In the genomic region with DNA sequence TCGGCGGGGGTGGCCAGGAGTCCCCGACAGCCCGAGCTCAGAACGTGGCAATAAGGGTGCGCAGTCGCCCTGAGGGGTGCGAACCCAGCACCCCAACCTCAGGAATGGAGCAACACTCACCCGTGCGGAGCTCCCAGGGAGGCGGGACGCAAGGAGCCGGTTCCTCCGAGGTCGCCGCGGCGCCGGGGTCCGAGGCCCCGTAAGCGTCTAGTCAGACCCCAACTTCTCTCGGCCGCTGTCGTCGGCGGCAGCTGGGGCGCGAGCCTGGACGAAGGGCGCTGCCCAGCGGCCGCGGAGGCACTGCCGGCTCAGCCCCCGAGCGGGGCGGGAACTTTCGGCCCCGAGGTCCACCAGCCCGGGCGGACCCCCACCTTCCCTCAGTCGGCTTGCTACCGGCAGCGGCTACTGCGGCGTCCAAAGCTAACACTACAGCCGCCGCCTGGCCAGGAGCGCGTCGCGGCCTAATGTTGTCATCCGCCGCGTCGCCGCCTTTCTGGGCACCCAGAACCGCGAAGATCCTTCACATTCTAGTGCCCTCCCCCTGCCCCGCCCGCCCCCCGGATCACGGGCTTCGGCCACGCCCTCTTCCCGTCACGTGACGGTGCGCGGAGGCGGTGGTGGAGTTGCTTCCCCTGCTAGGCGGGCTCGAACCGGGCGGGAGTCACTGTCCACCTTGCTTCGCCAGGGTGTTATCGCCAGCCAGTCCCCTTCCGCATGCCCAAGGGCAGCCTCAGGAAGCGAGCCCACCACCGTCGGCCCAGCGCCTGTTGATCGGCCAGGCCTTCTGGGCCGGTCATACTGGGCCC, we compare ENCODE assay signal across 1 cellular context.
TF ChIP-seq lines count a peak whose summit lies in the region.

Gene OSBPL8, minus strand, starts transcription at position 495 of the 806 bp plus-strand sequence. CDS start 72,220 bp downstream, outside the sequence.

TF ChIP-seq in GM23338, 12 proteins besides CTCF, POLR2A, EP300 and RAD21 (continued from another document):
- TF ChIP-seq REST (IDR thresholded peaks at IDR 0.05; ENCODE audit: unreplicated experiment), result peak; percentile 15
- TF ChIP-seq, protein P1, sequence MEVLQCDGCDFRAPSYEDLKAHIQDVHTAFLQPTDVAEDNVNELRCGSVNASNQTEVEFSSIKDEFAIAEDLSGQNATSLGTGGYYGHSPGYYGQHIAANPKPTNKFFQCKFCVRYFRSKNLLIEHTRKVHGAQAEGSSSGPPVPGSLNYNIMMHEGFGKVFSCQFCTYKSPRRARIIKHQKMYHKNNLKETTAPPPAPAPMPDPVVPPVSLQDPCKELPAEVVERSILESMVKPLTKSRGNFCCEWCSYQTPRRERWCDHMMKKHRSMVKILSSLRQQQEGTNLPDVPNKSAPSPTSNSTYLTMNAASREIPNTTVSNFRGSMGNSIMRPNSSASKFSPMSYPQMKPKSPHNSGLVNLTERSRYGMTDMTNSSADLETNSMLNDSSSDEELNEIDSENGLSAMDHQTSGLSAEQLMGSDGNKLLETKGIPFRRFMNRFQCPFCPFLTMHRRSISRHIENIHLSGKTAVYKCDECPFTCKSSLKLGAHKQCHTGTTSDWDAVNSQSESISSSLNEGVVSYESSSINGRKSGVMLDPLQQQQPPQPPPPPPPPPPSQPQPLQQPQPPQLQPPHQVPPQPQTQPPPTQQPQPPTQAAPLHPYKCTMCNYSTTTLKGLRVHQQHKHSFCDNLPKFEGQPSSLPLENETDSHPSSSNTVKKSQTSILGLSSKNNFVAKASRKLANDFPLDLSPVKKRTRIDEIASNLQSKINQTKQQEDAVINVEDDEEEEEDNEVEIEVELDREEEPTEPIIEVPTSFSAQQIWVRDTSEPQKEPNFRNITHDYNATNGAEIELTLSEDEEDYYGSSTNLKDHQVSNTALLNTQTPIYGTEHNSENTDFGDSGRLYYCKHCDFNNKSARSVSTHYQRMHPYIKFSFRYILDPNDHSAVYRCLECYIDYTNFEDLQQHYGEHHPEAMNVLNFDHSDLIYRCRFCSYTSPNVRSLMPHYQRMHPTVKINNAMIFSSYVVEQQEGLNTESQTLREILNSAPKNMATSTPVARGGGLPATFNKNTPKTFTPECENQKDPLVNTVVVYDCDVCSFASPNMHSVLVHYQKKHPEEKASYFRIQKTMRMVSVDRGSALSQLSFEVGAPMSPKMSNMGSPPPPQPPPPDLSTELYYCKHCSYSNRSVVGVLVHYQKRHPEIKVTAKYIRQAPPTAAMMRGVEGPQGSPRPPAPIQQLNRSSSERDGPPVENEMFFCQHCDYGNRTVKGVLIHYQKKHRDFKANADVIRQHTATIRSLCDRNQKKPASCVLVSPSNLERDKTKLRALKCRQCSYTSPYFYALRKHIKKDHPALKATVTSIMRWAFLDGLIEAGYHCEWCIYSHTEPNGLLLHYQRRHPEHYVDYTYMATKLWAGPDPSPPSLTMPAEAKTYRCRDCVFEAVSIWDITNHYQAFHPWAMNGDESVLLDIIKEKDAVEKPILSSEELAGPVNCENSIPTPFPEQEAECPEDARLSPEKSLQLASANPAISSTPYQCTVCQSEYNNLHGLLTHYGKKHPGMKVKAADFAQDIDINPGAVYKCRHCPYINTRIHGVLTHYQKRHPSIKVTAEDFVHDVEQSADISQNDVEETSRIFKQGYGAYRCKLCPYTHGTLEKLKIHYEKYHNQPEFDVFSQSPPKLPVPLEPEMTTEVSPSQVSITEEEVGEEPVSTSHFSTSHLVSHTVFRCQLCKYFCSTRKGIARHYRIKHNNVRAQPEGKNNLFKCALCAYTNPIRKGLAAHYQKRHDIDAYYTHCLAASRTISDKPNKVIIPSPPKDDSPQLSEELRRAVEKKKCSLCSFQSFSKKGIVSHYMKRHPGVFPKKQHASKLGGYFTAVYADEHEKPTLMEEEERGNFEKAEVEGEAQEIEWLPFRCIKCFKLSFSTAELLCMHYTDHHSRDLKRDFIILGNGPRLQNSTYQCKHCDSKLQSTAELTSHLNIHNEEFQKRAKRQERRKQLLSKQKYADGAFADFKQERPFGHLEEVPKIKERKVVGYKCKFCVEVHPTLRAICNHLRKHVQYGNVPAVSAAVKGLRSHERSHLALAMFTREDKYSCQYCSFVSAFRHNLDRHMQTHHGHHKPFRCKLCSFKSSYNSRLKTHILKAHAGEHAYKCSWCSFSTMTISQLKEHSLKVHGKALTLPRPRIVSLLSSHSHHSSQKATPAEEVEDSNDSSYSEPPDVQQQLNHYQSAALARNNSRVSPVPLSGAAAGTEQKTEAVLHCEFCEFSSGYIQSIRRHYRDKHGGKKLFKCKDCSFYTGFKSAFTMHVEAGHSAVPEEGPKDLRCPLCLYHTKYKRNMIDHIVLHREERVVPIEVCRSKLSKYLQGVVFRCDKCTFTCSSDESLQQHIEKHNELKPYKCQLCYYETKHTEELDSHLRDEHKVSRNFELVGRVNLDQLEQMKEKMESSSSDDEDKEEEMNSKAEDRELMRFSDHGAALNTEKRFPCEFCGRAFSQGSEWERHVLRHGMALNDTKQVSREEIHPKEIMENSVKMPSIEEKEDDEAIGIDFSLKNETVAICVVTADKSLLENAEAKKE (CRISPR knock-in tag; IDR thresholded peaks at IDR 0.05), result no peak
- TF ChIP-seq POLR2AphosphoS5 (IDR thresholded peaks at IDR 0.05; ENCODE audit: low read depth), result peak; percentile 98
- TF ChIP-seq CREB1 (CRISPR knock-in tag; IDR thresholded peaks at IDR 0.05; ENCODE audit: low read depth), result peak; percentile 96
- no peak for TF ChIP-seq NANOG (IDR thresholded peaks at IDR 0.05; ENCODE audit: borderline replicate concordance)
- TF ChIP-seq, protein P2, sequence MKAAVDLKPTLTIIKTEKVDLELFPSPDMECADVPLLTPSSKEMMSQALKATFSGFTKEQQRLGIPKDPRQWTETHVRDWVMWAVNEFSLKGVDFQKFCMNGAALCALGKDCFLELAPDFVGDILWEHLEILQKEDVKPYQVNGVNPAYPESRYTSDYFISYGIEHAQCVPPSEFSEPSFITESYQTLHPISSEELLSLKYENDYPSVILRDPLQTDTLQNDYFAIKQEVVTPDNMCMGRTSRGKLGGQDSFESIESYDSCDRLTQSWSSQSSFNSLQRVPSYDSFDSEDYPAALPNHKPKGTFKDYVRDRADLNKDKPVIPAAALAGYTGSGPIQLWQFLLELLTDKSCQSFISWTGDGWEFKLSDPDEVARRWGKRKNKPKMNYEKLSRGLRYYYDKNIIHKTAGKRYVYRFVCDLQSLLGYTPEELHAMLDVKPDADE (IDR thresholded peaks at IDR 0.05), result peak; percentile 78
